Comparison of ENCODE assay signal across 8 cellular contexts in genomic region chrX:52923781-52924241, GRCh38. TPM values are rescaled to one million over a fixed set of nuclear protein-coding genes. Genes with fewer than 3 reads are reported as not detected.
DNase-seq lines count a peak whose midpoint lies in the region; ATAC-seq and TF ChIP-seq lines count a peak whose summit lies in the region.

No MANE protein-coding gene starts in this region.

- no peaks in the 10 kb centered on the region for H3F3A ChIP-seq in Loucy (ENCODE audit: low read depth)

- H3K27me3 ChIP-seq in Loucy (ENCODE audit: insufficient read depth, low read length, poor library complexity, severe bottlenecking) (no peaks in the 10 kb centered on the region), esophagus squamous epithelium (no peaks in the 10 kb centered on the region), thoracic aorta (replicated peaks; ENCODE audit: insufficient read depth) (no peaks in the 10 kb centered on the region)

- WGBS in esophagus squamous epithelium, 2 donors, result 26 to 45% methylated on average over 4 of the region's 4 CpGs

- H3K27ac ChIP-seq in esophagus squamous epithelium (peak overlapping the region in 3 of 4 donors; percentile 1 to 71 (median 34)), thoracic aorta (peak overlapping the region in 1 of 2 donors; percentile 66)

- no peak overlapping the region for H2AFZ ChIP-seq in Loucy (ENCODE audit: low read length)

- no peak overlapping the region for H3K9ac ChIP-seq in Loucy (ENCODE audit: low read depth, low read length, poor library complexity, severe bottlenecking)

- ATAC-seq in GM21526 (IDR thresholded peaks at IDR 0.05; ENCODE audit: low FRiP score, unreplicated experiment) (peak; percentile 42), thoracic aorta (ENCODE audit: insufficient number of reproducible peaks, low FRiP score, low read depth) (no peak)

- H3K4me3 ChIP-seq in Loucy (ENCODE audit: low read length, poor library complexity, severe bottlenecking) (no peak overlapping the region), esophagus squamous epithelium (no peak overlapping the region), thoracic aorta (peak overlapping the region; percentile 33)

- H3K4me2 ChIP-seq in Loucy (ENCODE audit: low read depth, low read length, poor library complexity, severe bottlenecking), result peak overlapping the region; percentile 34

- H4K20me1 ChIP-seq in Loucy (ENCODE audit: insufficient read depth, low read length, poor library complexity, severe bottlenecking), result no peaks in the 10 kb centered on the region

- TF ChIP-seq CTCF in Loucy (conservative IDR thresholded peaks at IDR 0.05; ENCODE audit: low read length), result no peak
- no peak for TF ChIP-seq CTCF in esophagus squamous epithelium (IDR thresholded peaks at IDR 0.05)
- no peak for TF ChIP-seq CTCF in thoracic aorta (IDR thresholded peaks at IDR 0.05)

- H3K9me3 ChIP-seq in Loucy (ENCODE audit: insufficient read depth, low read depth, low read length) (no peaks in the 10 kb centered on the region), esophagus squamous epithelium (no peaks in the 10 kb centered on the region), thoracic aorta (no peaks in the 10 kb centered on the region)

- intact Hi-C loops in esophagus squamous epithelium (cut with DNase I), result no loop called here

- no peaks in the 10 kb centered on the region for H3K79me2 ChIP-seq in Loucy (ENCODE audit: insufficient read depth, low read length)

- no peaks in the 10 kb centered on the region for H3K36me3 ChIP-seq in Loucy (ENCODE audit: insufficient read depth, low read length)
- no peaks in the 10 kb centered on the region for H3K36me3 ChIP-seq in esophagus squamous epithelium
- H3K36me3 ChIP-seq in thoracic aorta, result no peaks in the 10 kb centered on the region

- no peak for TF ChIP-seq POLR2A in esophagus squamous epithelium (IDR thresholded peaks at IDR 0.05)

- H3K4me1 ChIP-seq in Loucy (ENCODE audit: insufficient read depth, low read length, poor library complexity, severe bottlenecking) (peaks cover 5% of the 10 kb centered on the region), esophagus squamous epithelium (peaks cover 5 to 13% (median 6%) of the 10 kb centered on the region in 3 donors), thoracic aorta (ENCODE audit: control insufficient read depth in 1 of 2, low read depth in 2 of 2) (peaks cover 0 to 15% of the 10 kb centered on the region in 2 donors)

- DNase-seq in Daoy (ENCODE audit: low read depth), result peak; percentile 31
- no peak for DNase-seq in esophagus squamous epithelium (lab: John Stamatoyannopoulos, UW)
- DNase-seq in thoracic aorta (ENCODE audit: low spot score), result no peak
- no peak for DNase-seq in NCI-H446 treated with DMSO at 0.1 percent for 48 hours (lab: John Stamatoyannopoulos, UW)
- no peak for DNase-seq in activated CD4-positive, alpha-beta T cell treated with anti-CD3 and anti-CD28 coated beads for 4 hours
- no peak for DNase-seq in central memory CD4-positive, alpha-beta T cell

- no peaks in the 10 kb centered on the region for H3K9me2 ChIP-seq in Loucy (replicated peaks; ENCODE audit: low read depth, low read length)

RNA-seq across cellular contexts. Expression of gene FAM156B, which starts 26.7 kb away (rescaled TPM):
- 3.5 and 7.9 TPM in 2 replicates for total RNA-seq in Daoy (2014; rRNA removed; shearing (Covaris generic))
- total RNA-seq in esophagus squamous epithelium (10 to 100 TPM in 2 of 4 donors, 1 to 10 TPM in 2; 6.2 to 23.8 (median 11.1) TPM), thoracic aorta (10 to 100 TPM; 18.0 to 37.6 TPM)

RNA-seq across cellular contexts. Expression of gene FAM156A, which starts 34.5 kb away (rescaled TPM):
- 6.6 and 21.7 TPM in 2 replicates for total RNA-seq in Daoy (2014; rRNA removed; shearing (Covaris generic))
- total RNA-seq in esophagus squamous epithelium (10 to 100 TPM in 2 of 4 donors, 1 to 10 TPM in 2; 2.9 to 13.3 (median 9.7) TPM), thoracic aorta (10 to 100 TPM; 44.3 to 55.7 TPM)

RNA-seq across cellular contexts. Expression of gene XAGE3, which starts 55.9 kb away (rescaled TPM):
- not detected in 2 replicates for total RNA-seq in Daoy (2014; rRNA removed; shearing (Covaris generic))
- total RNA-seq in esophagus squamous epithelium (not detected), thoracic aorta (not detected)
